In the genomic region with DNA sequence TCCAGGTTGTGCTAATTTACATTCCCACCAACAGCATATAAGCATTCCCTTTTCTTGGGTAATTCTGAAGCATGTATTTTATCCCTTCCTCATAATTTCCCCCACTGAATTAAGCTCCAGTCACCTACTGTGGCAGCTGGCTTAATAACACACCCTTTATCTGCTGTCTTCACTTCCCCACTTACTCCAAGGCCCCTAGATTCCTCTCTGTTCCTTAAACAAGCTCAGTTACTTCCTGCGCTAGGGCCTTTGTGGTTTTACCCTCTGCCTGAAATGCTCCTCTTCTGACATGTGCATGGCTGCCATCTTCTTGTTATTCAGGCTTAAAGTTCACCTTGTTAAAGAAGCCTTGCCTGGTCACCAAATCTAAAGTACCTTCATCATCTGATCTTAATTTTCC, we compare ENCODE assay signal across 24 cellular contexts.
DNase-seq lines count a peak whose midpoint lies in the region; ATAC-seq lines count a peak whose summit lies in the region.
"Had no signal": no experiment of that assay in that cellular context is flagged by ENCODE, and none has a peak within 500 bp of the region (broad histone marks: within the 10 kb centered on the region; RNA-seq: fewer than 3 reads in every experiment).

No MANE protein-coding gene starts in this region.

- peak overlapping the region; percentile 16 to 70 (median 48); a peak in 21 of 22 replicates for H3K4me2 ChIP-seq in BLaER1 treated with 17β-estradiol and CSF1 and Interleukin-3, amounts not matched to agents 10 nM and 100 nM
- H3K4me2 ChIP-seq: A549 had no signal

- no peaks in the 10 kb centered on the region for H3K36me3 ChIP-seq in BLaER1 treated with 17β-estradiol and CSF1 and Interleukin-3, amounts not matched to agents 10 nM and 100 nM

- H3K27ac Mint-ChIP-seq in effector memory CD8-positive, alpha-beta T cell, result no peak overlapping the region
- H3K27ac Mint-ChIP-seq: activated CD4-positive, alpha-beta memory T cell treated with anti-CD3 and anti-CD28 coated beads, Interleukin-2, amount 10 ng/mL, durations not matched to agents 7 days and 5 days had no signal

- peaks cover 0 to 5% of the 10 kb centered on the region in 2 donors for H3K4me1 Mint-ChIP-seq in effector memory CD8-positive, alpha-beta T cell (ENCODE audit: low read depth in 2 of 2)
- H3K4me1 Mint-ChIP-seq: activated CD4-positive, alpha-beta memory T cell treated with anti-CD3 and anti-CD28 coated beads, Interleukin-2, amount 10 ng/mL, durations not matched to agents 7 days and 5 days had no signal

- no peaks in the 10 kb centered on the region for H3K9me3 ChIP-seq in BLaER1 treated with 17β-estradiol and CSF1 and Interleukin-3, amounts not matched to agents 10 nM and 100 nM (replicated peaks in 1 of 11)
- H3K9me3 ChIP-seq: A549 had no signal

- peaks cover 0 to 7% (median 0%) of the 10 kb centered on the region in 11 experiments; a peak in 1 of 22 replicates for H3K27me3 ChIP-seq in BLaER1 treated with 17β-estradiol and CSF1 and Interleukin-3, amounts not matched to agents 10 nM and 100 nM
- H3K27me3 ChIP-seq: foreskin keratinocyte had no signal

- peaks cover 2% of the 10 kb centered on the region for H3K36me3 Mint-ChIP-seq in effector memory CD8-positive, alpha-beta T cell (ENCODE audit: insufficient read depth)

- H3K9me3 Mint-ChIP-seq in effector memory CD8-positive, alpha-beta T cell, result no peaks in the 10 kb centered on the region
- H3K9me3 Mint-ChIP-seq: activated CD4-positive, alpha-beta memory T cell treated with anti-CD3 and anti-CD28 coated beads, Interleukin-2, amount 10 ng/mL, durations not matched to agents 7 days and 5 days had no signal

- H3K4me1 ChIP-seq in BLaER1 treated with 17β-estradiol and CSF1 and Interleukin-3, amounts not matched to agents 10 nM and 100 nM, result peaks cover 30 to 74% (median 49%) of the 10 kb centered on the region in 10 experiments
- H3K4me1 ChIP-seq: A549 had no signal

- no peak overlapping the region for H3K9ac ChIP-seq in BLaER1 treated with 17β-estradiol and CSF1 and Interleukin-3, amounts not matched to agents 10 nM and 100 nM

- H3K4me3 ChIP-seq in BLaER1 treated with 17β-estradiol and CSF1 and Interleukin-3, amounts not matched to agents 10 nM and 100 nM, result no peak overlapping the region
- H3K4me3 ChIP-seq: A549, lung had no signal

- ATAC-seq in effector memory CD8-positive, alpha-beta T cell (replicated peaks), result no peak
- ATAC-seq in GM21381 (IDR thresholded peaks at IDR 0.05; ENCODE audit: unreplicated experiment), result no peak
- ATAC-seq: A549, foreskin keratinocyte, PC-3, right cardiac atrium had no signal

- H3K4me3 Mint-ChIP-seq in effector memory CD8-positive, alpha-beta T cell, result no peak overlapping the region
- H3K4me3 Mint-ChIP-seq: activated CD4-positive, alpha-beta memory T cell treated with anti-CD3 and anti-CD28 coated beads, Interleukin-2, amount 10 ng/mL, durations not matched to agents 7 days and 5 days had no signal

- DNase-seq in Kasumi-1 (lab: John Stamatoyannopoulos, UW) (peak; percentile 88 to 92), SIG-M5 (lab: John Stamatoyannopoulos, UW) (peak; percentile 36), medulla oblongata (ENCODE audit: extremely low spot score) (peak; percentile 11), NCI-H187 treated with DMSO at 0.1 percent for 48 hours (lab: John Stamatoyannopoulos, UW) (no peak)
- DNase-seq in activated T-cell treated with anti-CD3 and anti-CD28 coated beads, Interleukin-2, amount 50 U/mL, for 1 hour, result no peak
- no peak for DNase-seq in effector memory CD8-positive, alpha-beta T cell
- DNase-seq: activated CD4-positive, alpha-beta memory T cell treated with anti-CD3 and anti-CD28 coated beads, Interleukin-2, amount 10 ng/mL, durations not matched to agents 7 days and 5 days; activated CD4-positive, CD25-positive, alpha-beta regulatory T cell; activated T-cell treated with anti-CD3 and anti-CD28 coated beads for 4 hours; caudate nucleus; foreskin keratinocyte; NCI-H146; NCI-H2171 treated with DMSO at 0.1 percent for 48 hours; NCI-H526; PC-3; right cardiac atrium; SHP77 treated with DMSO at 0.1 percent for 48 hours; T-helper 2 cell had no signal

- H4K20me1 ChIP-seq in BLaER1 treated with 17β-estradiol and CSF1 and Interleukin-3, amounts not matched to agents 10 nM and 100 nM, result no peaks in the 10 kb centered on the region

- no peaks in the 10 kb centered on the region for H3K27me3 Mint-ChIP-seq in effector memory CD8-positive, alpha-beta T cell
- H3K27me3 Mint-ChIP-seq: activated CD4-positive, alpha-beta memory T cell treated with anti-CD3 and anti-CD28 coated beads, Interleukin-2, amount 10 ng/mL, durations not matched to agents 7 days and 5 days had no signal

- H3K27ac ChIP-seq in BLaER1 treated with 17β-estradiol and CSF1 and Interleukin-3, amounts not matched to agents 10 nM and 100 nM, result peak overlapping the region in 6 of 11 experiments; percentile 27 to 46 (median 42); a peak in 10 of 22 replicates
- H3K27ac ChIP-seq: A549, C4-2B, epithelial cell of prostate, foreskin keratinocyte had no signal

Comparison
In these comparisons a context has a peak if more than half of its experiments do, and no peak if none do; other contexts are left out.
1. DNase-seq: peak in Kasumi-1 (2 of 2), SIG-M5 (single experiment) and medulla oblongata (single experiment); none in NCI-H187 treated with DMSO at 0.1 percent for 48 hours (single experiment), activated T-cell treated with anti-CD3 and anti-CD28 coated beads, Interleukin-2, amount 50 U/mL, for 1 hour (single experiment) and effector memory CD8-positive, alpha-beta T cell (0 of 3).